ENCODE assay signal across 14 cellular contexts in the genomic region with DNA sequence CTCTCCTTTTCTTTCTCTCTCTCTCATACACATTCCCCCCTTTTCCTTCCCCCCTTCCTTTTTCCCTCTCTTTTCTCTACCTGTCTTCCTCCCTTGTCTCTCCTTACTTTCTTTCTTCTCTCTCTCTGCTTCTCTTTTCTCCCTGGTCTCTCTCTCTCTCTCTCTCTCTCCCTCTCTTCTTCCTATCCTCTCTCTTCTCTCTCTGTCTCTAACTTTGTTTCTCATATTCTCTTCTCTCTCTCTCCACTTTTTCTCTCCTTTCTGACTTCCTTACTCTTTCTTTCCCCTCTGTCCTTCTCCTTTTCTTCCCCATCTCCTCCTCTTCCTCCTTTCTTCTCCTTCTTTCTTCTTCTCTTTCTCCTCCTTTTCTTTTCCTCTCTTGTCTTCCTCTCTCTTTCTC.
"Had no signal": no experiment of that assay in that cellular context is flagged by ENCODE, and none has a peak within 500 bp of the region (broad histone marks: within the 10 kb centered on the region; RNA-seq: fewer than 3 reads in every experiment).

No MANE protein-coding gene starts in this region.

- ATAC-seq: gastrocnemius medialis had no signal

- H3K27me3 ChIP-seq: gastrocnemius medialis had no signal

- H3K4me3 ChIP-seq: adrenal gland, gastrocnemius medialis, left ventricle myocardium inferior, thoracic aorta had no signal

- H3K27me3 Mint-ChIP-seq: activated B cell treated with CpG ODN at 0.5 μM for 24 hours had no signal

- DNase-seq: activated B cell treated with CpG ODN at 0.5 μM for 24 hours; activated CD4-positive, alpha-beta T cell treated with anti-CD3 and anti-CD28 coated beads for 48 hours; activated naive CD4-positive, alpha-beta T cell treated with anti-CD3 and anti-CD28 coated beads, Interleukin-2, amount 50 U/mL, for 16 hours; activated T-cell treated with anti-CD3 and anti-CD28 coated beads for 4 hours; adrenal gland; erythroblast; gastrocnemius medialis; kidney; left ventricle myocardium inferior; mesenchymal stem cell; stimulated activated CD4-positive, alpha-beta T cell treated with anti-CD3 and anti-CD28 coated beads, Interleukin-1b, Interleukin-23, amount 100 ng/mL, for 48 hours; T-helper 2 cell had no signal

- H3K4me3 Mint-ChIP-seq: activated B cell treated with CpG ODN at 0.5 μM for 24 hours had no signal

- H3K27ac Mint-ChIP-seq: activated B cell treated with CpG ODN at 0.5 μM for 24 hours had no signal

- H3K4me1 ChIP-seq: adrenal gland, gastrocnemius medialis, left ventricle myocardium inferior, parathyroid adenoma had no signal

- H3K27ac ChIP-seq: adrenal gland, gastrocnemius medialis, left ventricle myocardium inferior, parathyroid adenoma, thoracic aorta had no signal

- H3K9me3 ChIP-seq: adrenal gland, gastrocnemius medialis, thoracic aorta had no signal

- H3K36me3 ChIP-seq: adrenal gland, gastrocnemius medialis, left ventricle myocardium inferior, thoracic aorta had no signal
